ENCODE assay signal across 13 cellular contexts in the genomic region with DNA sequence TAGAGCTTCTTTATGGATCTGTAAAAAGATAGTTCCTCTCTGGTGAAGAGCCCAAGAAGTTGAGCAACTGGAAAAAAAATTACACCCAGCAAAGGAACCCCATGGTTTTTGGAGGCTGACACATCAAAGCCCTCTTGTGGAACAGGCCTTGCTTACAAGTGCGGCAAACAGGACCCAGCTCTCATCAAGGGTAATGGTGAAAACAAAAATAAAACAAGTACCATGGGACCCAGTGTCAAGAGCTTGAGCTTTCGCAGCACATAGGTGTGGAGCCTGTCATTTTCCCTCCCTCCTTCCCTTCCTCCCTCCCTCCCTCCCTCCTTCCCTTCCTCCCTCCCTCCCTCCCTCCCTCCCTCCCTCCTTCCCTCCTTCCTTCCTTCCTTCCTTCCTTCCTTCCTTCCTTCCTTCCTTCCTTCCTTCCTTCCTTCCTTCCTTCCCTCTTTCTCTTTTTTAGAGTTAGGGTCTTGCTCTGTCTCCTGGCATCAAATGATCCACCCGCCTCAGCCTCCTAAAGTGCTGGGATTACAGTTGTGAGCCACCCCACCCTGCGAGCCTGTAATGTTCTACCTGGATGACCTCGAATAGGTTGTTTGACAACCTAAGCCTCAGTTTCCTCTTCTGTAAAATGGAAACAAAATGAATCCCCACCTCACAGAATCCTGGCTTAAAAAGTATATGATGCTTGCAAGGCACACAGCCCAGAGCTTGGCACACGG.
DNase-seq lines count a peak whose midpoint lies in the region; ATAC-seq and TF ChIP-seq lines count a peak whose summit lies in the region.
"Had no signal": no experiment of that assay in that cellular context is flagged by ENCODE, and none has a peak within 500 bp of the region (broad histone marks: within the 10 kb centered on the region; RNA-seq: fewer than 3 reads in every experiment).

No MANE protein-coding gene starts in this region.

- H3K79me2 ChIP-seq in GM23338 (replicated peaks; ENCODE audit: insufficient read depth) (no peaks in the 10 kb centered on the region), neural cell (replicated peaks; ENCODE audit: insufficient read depth, low read length) (no peaks in the 10 kb centered on the region)

- H3K4me3 Mint-ChIP-seq in GM23338 (no peak overlapping the region), endodermal cell (no peak overlapping the region)
- H3K4me3 Mint-ChIP-seq: CD4-positive, alpha-beta T cell; H9; IgD-negative memory B cell had no signal

- no peak overlapping the region for H3K27ac ChIP-seq in GM23338 (ENCODE audit: low read depth)
- H3K27ac ChIP-seq in SK-N-MC, result peak overlapping the region; percentile 100
- H3K27ac ChIP-seq in endodermal cell (ENCODE audit: low read depth, low read length), result no peak overlapping the region
- H3K27ac ChIP-seq in neural cell (ENCODE audit: low read length), result peak overlapping the region; percentile 78
- no peak overlapping the region for H3K27ac ChIP-seq in esophagus muscularis mucosa (replicated peaks in 1 of 4)
- H3K27ac ChIP-seq: C4-2B had no signal

- H3K9me3 ChIP-seq in SK-N-MC (ENCODE audit: low read depth, low read length) (no peaks in the 10 kb centered on the region), endodermal cell (ENCODE audit: control insufficient read depth, low read length) (no peaks in the 10 kb centered on the region), neural cell (ENCODE audit: low read length) (no peaks in the 10 kb centered on the region), esophagus muscularis mucosa (no peaks in the 10 kb centered on the region)
- H3K9me3 ChIP-seq: Caco-2 had no signal

- peaks cover 5% of the 10 kb centered on the region for H3K27me3 Mint-ChIP-seq in GM23338 (ENCODE audit: insufficient read depth, low read depth, poor library complexity)
- peaks cover 18% of the 10 kb centered on the region for H3K27me3 Mint-ChIP-seq in endodermal cell (ENCODE audit: insufficient read depth)

- TF ChIP-seq POLR2A in esophagus muscularis mucosa (IDR thresholded peaks at IDR 0.05; ENCODE audit: low read depth), result no peak

- H3K9me3 Mint-ChIP-seq in GM23338 (no peaks in the 10 kb centered on the region), endodermal cell (no peaks in the 10 kb centered on the region)
- H3K9me3 Mint-ChIP-seq: CD4-positive, alpha-beta T cell; H9 had no signal

- peak overlapping the region; percentile 77 for H3K9ac ChIP-seq in SK-N-MC (ENCODE audit: insufficient read length)
- no peak overlapping the region for H3K9ac ChIP-seq in endodermal cell (ENCODE audit: extremely low read depth, low read length, poor library complexity, severe bottlenecking)
- H3K9ac ChIP-seq in neural cell (ENCODE audit: low read length), result peak overlapping the region; percentile 35

- TF ChIP-seq CTCF in GM23338 (conservative IDR thresholded peaks at IDR 0.05; ENCODE audit: low read depth in 2 of 2), result 0 out of 4 replicates have a peak, but pooled peaks of 1 of the 2 experiments have one; percentile 4
- peak; percentile 27 for TF ChIP-seq CTCF in endodermal cell (conservative IDR thresholded peaks at IDR 0.05)
- TF ChIP-seq CTCF in neural cell (IDR thresholded peaks at IDR 0.05; ENCODE audit: poor library complexity, severe bottlenecking), result no peak
- TF ChIP-seq CTCF in GM10248 (IDR thresholded peaks at IDR 0.05; ENCODE audit: control extremely low read depth, extremely low read depth, low read depth, missing control alignments), result no peak
- TF ChIP-seq CTCF in esophagus muscularis mucosa (IDR thresholded peaks at IDR 0.05), result no peak

- H3K36me3 ChIP-seq in GM23338 (ENCODE audit: insufficient read depth), result no peaks in the 10 kb centered on the region
- H3K36me3 ChIP-seq in SK-N-MC (ENCODE audit: insufficient read depth, low read length), result no peaks in the 10 kb centered on the region
- H3K36me3 ChIP-seq in endodermal cell (ENCODE audit: control insufficient read depth, insufficient read depth, low read length), result no peaks in the 10 kb centered on the region
- H3K36me3 ChIP-seq in neural cell (ENCODE audit: insufficient read depth, low read length), result no peaks in the 10 kb centered on the region
- no peaks in the 10 kb centered on the region for H3K36me3 ChIP-seq in esophagus muscularis mucosa

- DNase-seq in GM23338 (ENCODE audit: low spot score) (no peak), SK-N-MC (ENCODE audit: low read depth, low spot score) (peak; percentile 98), endodermal cell (no peak), left lobe of liver (ENCODE audit: low spot score) (no peak), GM10248 (ENCODE audit: extremely low spot score) (no peak), esophagus muscularis mucosa (ENCODE audit: extremely low spot score) (no peak)
- DNase-seq: AML-193; Caco-2; CD4-positive, alpha-beta T cell; H9 had no signal

- TF ChIP-seq EP300 in neural cell (conservative IDR thresholded peaks at IDR 0.05; ENCODE audit: poor library complexity, severe bottlenecking) (no peak), esophagus muscularis mucosa (IDR thresholded peaks at IDR 0.05) (no peak)

- 0 out of 2 replicates have a peak, but pooled peaks cover 7% of the 10 kb centered on the region for H3K4me1 ChIP-seq in GM23338 (ENCODE audit: insufficient read depth)
- H3K4me1 ChIP-seq in endodermal cell (ENCODE audit: control insufficient read depth, insufficient read depth, low read length), result no peaks in the 10 kb centered on the region
- no peaks in the 10 kb centered on the region for H3K4me1 ChIP-seq in esophagus muscularis mucosa
- H3K4me1 ChIP-seq: Caco-2 had no signal

- 71 to 81% methylated on average over 4 to 6 of the region's 6 CpGs for WGBS in endodermal cell (ENCODE audit: insufficient coverage in 1 of 2, insufficient read length in 1 of 2), 2 experiments
- WGBS in esophagus muscularis mucosa, result 60% methylated on average over 6 of the region's 6 CpGs

- CTCF ChIA-PET in GM10248 (lab: Yijun Ruan, JAX), result no interaction called here

- intact Hi-C loops in esophagus muscularis mucosa (cut with DNase I), result no loop called here

- H3K36me3 Mint-ChIP-seq in GM23338 (ENCODE audit: low read depth), result no peaks in the 10 kb centered on the region
- no peaks in the 10 kb centered on the region for H3K36me3 Mint-ChIP-seq in endodermal cell (ENCODE audit: low read depth)
- H3K36me3 Mint-ChIP-seq: IgD-negative memory B cell had no signal

- no peak overlapping the region for H3K4me3 ChIP-seq in GM23338
- peak overlapping the region; percentile 63 for H3K4me3 ChIP-seq in SK-N-MC
- H3K4me3 ChIP-seq in endodermal cell (ENCODE audit: low read length), result no peak overlapping the region
- H3K4me3 ChIP-seq in neural cell (ENCODE audit: low read length), result no peak overlapping the region
- H3K4me3 ChIP-seq in esophagus muscularis mucosa, result no peak overlapping the region

- TF ChIP-seq RAD21 in neural cell (conservative IDR thresholded peaks at IDR 0.05), result no peak

- no peak overlapping the region for H2AFZ ChIP-seq in GM23338
- H2AFZ ChIP-seq in neural cell (ENCODE audit: low read depth, low read length), result peak overlapping the region; percentile 33

- H3K4me1 Mint-ChIP-seq in GM23338, result peaks cover 14% of the 10 kb centered on the region
- no peaks in the 10 kb centered on the region for H3K4me1 Mint-ChIP-seq in endodermal cell

- no peaks in the 10 kb centered on the region for H4K20me1 ChIP-seq in GM23338 (replicated peaks; ENCODE audit: insufficient read depth)
- H4K20me1 ChIP-seq in neural cell (ENCODE audit: insufficient read depth), result no peaks in the 10 kb centered on the region

- H3K27ac Mint-ChIP-seq in GM23338 (no peak overlapping the region), endodermal cell (no peak overlapping the region)
- H3K27ac Mint-ChIP-seq: CD4-positive, alpha-beta T cell; H9; IgD-negative memory B cell had no signal

- H3K4me2 ChIP-seq in GM23338 (no peak overlapping the region), neural cell (ENCODE audit: low read length) (peak overlapping the region; percentile 58)

- H3K9me2 ChIP-seq in GM23338 (ENCODE audit: insufficient read depth), result no peaks in the 10 kb centered on the region
- no peaks in the 10 kb centered on the region for H3K9me2 ChIP-seq in neural cell (ENCODE audit: insufficient read depth, low read length)

- ATAC-seq in GM23338 (peak; percentile 48), left lobe of liver (no peak)

- H3F3A ChIP-seq in GM23338 (replicated peaks; ENCODE audit: low read depth) (no peaks in the 10 kb centered on the region), neural cell (ENCODE audit: insufficient read depth, low read length, poor library complexity, severe bottlenecking) (no peaks in the 10 kb centered on the region)

- POLR2A ChIA-PET in GM10248 (lab: Yijun Ruan, JAX), result no interaction called here

- H3K27me3 ChIP-seq in GM23338 (ENCODE audit: insufficient read depth) (no peaks in the 10 kb centered on the region), endodermal cell (ENCODE audit: control insufficient read depth, insufficient read depth, low read length, poor library complexity, severe bottlenecking) (peaks cover 23% of the 10 kb centered on the region), neural cell (ENCODE audit: insufficient read depth, low read depth, low read length) (no peaks in the 10 kb centered on the region), esophagus muscularis mucosa (peaks cover 0 to 25% (median 5%) of the 10 kb centered on the region in 4 donors)

TF ChIP-seq in GM23338, 12 proteins besides CTCF, POLR2A, EP300 and RAD21:
- no peak for TF ChIP-seq JUNB (IDR thresholded peaks at IDR 0.05; ENCODE audit: unreplicated experiment)
- no peak for TF ChIP-seq NANOG (IDR thresholded peaks at IDR 0.05; ENCODE audit: borderline replicate concordance)
- no peak for TF ChIP-seq CREB1 (CRISPR knock-in tag; IDR thresholded peaks at IDR 0.05; ENCODE audit: low read depth)
TF ChIP-seq in GM23338: peak in this region for 0.

TF ChIP-seq in neural cell, 6 proteins besides CTCF, POLR2A, EP300 and RAD21:
- no peak for TF ChIP-seq EZH2 (IDR thresholded peaks at IDR 0.05; ENCODE audit: borderline replicate concordance, insufficient read depth, low read length, poor library complexity, severe bottlenecking)
- TF ChIP-seq POLR2AphosphoS5 (IDR thresholded peaks at IDR 0.05), result no peak
- no peak for TF ChIP-seq SMC3 (conservative IDR thresholded peaks at IDR 0.05; ENCODE audit: poor library complexity)

Comparison
In these comparisons a context has a peak if more than half of its experiments do, and no peak if none do; other contexts are left out.
1. H3K27ac ChIP-seq: peak in SK-N-MC (single experiment) and neural cell (single experiment); none in GM23338 (single experiment), endodermal cell (single experiment) and esophagus muscularis mucosa (0 of 4).